8 cellular contexts compared by ENCODE assay signal in genomic region chr12:48681738-48682532, GRCh38. TPM values are rescaled to one million over a fixed set of nuclear protein-coding genes. Genes with fewer than 3 reads are reported as not detected.
DNase-seq lines count a peak whose midpoint lies in the region; ATAC-seq and TF ChIP-seq lines count a peak whose summit lies in the region.

Gene KANSL2 (minus strand): TSS chr12:48682238. CDS start chr12:48681632, 606 bp downstream.

- H3K4me3 Mint-ChIP-seq in activated T-cell treated with anti-CD3 and anti-CD28 coated beads, Interleukin-2, amount 50 U/mL, for 24 hours: peak within 1 kb of the TSS; percentile 99

- H3K9ac ChIP-seq in mucosa of rectum (ENCODE audit: low read depth in 1 of 2, low read length in 2 of 2): peak within 1 kb of the TSS; percentile 94

- peaks cover 20 to 24% of the 10 kb centered on the region in 2 donors for H3K36me3 ChIP-seq in mucosa of rectum (ENCODE audit: control insufficient read depth in 2 of 2, insufficient read depth in 2 of 2, low read length in 2 of 2)

- no peaks in the 10 kb centered on the region for H3K27me3 Mint-ChIP-seq in activated T-cell treated with anti-CD3 and anti-CD28 coated beads, Interleukin-2, amount 50 U/mL, for 24 hours

- H3K27ac Mint-ChIP-seq in activated T-cell treated with anti-CD3 and anti-CD28 coated beads, Interleukin-2, amount 50 U/mL, for 24 hours: peak within 1 kb of the TSS; percentile 95

- H3K9me3 Mint-ChIP-seq in activated T-cell treated with anti-CD3 and anti-CD28 coated beads, Interleukin-2, amount 50 U/mL, for 24 hours: no peaks in the 10 kb centered on the region

- peak; percentile 99 for ATAC-seq in GM21717 (IDR thresholded peaks at IDR 0.05; ENCODE audit: unreplicated experiment)

- peak within 1 kb of the TSS; percentile 80 for H3K4me3 ChIP-seq in epithelial cell of proximal tubule (ENCODE audit: low read depth, low read length)
- peak within 1 kb of the TSS; percentile 92 to 95 for H3K4me3 ChIP-seq in mucosa of rectum (ENCODE audit: low read length in 2 of 2)

- H3K27ac ChIP-seq in mucosa of rectum (ENCODE audit: low read depth in 2 of 2, low read length in 2 of 2): peak within 1 kb of the TSS; percentile 92 to 95

- peaks cover 12 to 21% of the 10 kb centered on the region in 2 donors for H3K4me1 ChIP-seq in mucosa of rectum (ENCODE audit: control insufficient read depth in 2 of 2, insufficient read depth in 2 of 2, low read length in 2 of 2)

- H3K4me1 Mint-ChIP-seq in activated T-cell treated with anti-CD3 and anti-CD28 coated beads, Interleukin-2, amount 50 U/mL, for 24 hours (ENCODE audit: low read depth): peaks cover 44% of the 10 kb centered on the region

- H3K36me3 Mint-ChIP-seq in activated T-cell treated with anti-CD3 and anti-CD28 coated beads, Interleukin-2, amount 50 U/mL, for 24 hours (ENCODE audit: low read depth): peaks cover 50% of the 10 kb centered on the region

- no peaks in the 10 kb centered on the region for H3K27me3 ChIP-seq in mucosa of rectum (ENCODE audit: control insufficient read depth in 2 of 2, insufficient read depth in 2 of 2, low read length in 2 of 2)

- TF ChIP-seq CTCF in epithelial cell of proximal tubule (conservative IDR thresholded peaks at IDR 0.05; ENCODE audit: low read depth, low read length): no peak

- DNase-seq in DMS153 treated with DMSO at 0.1 percent for 48 hours (lab: John Stamatoyannopoulos, UW; ENCODE audit: unreplicated experiment) (peak; percentile 95), KBM-7 (peak; percentile 98), epithelial cell of proximal tubule (ENCODE audit: low read depth) (peak; percentile 91)
- DNase-seq in activated T-cell treated with anti-CD3 and anti-CD28 coated beads, Interleukin-2, amount 50 U/mL, for 24 hours: peak; percentile 95
- peak; percentile 97 for DNase-seq in stimulated activated CD8-positive, alpha-beta memory T cell treated with anti-CD3 and anti-CD28 coated beads, Interleukin-4, amount 100 ng/mL, for 48 hours

- H3K9me3 ChIP-seq in mucosa of rectum (ENCODE audit: control insufficient read depth in 2 of 2, low read length in 2 of 2): no peaks in the 10 kb centered on the region

- in situ Hi-C loops in KBM-7 (cut with MboI; ENCODE audit: low pct_unique_long_range_greater_than_20kb, low sequenced_read_pairs): no loop called here

TF ChIP-seq in PFSK-1, 5 proteins besides CTCF, POLR2A, EP300 and RAD21:
- TF ChIP-seq FOXP2 (optimal IDR thresholded peaks at IDR 0.05; ENCODE audit: borderline replicate concordance, extremely low read depth, extremely low read length, insufficient read depth) (peak; percentile 8), POLR2AphosphoS5 (IDR thresholded peaks at IDR 0.05; ENCODE audit: low read depth, low read length) (peak; percentile 99), TAF1 (IDR thresholded peaks at IDR 0.05; ENCODE audit: borderline replicate concordance, insufficient read depth, low read length) (peak; percentile 99), SIN3A (IDR thresholded peaks at IDR 0.05; ENCODE audit: borderline replicate concordance, insufficient read depth, low read length) (0 out of 2 replicates have a peak, but pooled peaks have one; percentile 49)
- TF ChIP-seq, protein P1, sequence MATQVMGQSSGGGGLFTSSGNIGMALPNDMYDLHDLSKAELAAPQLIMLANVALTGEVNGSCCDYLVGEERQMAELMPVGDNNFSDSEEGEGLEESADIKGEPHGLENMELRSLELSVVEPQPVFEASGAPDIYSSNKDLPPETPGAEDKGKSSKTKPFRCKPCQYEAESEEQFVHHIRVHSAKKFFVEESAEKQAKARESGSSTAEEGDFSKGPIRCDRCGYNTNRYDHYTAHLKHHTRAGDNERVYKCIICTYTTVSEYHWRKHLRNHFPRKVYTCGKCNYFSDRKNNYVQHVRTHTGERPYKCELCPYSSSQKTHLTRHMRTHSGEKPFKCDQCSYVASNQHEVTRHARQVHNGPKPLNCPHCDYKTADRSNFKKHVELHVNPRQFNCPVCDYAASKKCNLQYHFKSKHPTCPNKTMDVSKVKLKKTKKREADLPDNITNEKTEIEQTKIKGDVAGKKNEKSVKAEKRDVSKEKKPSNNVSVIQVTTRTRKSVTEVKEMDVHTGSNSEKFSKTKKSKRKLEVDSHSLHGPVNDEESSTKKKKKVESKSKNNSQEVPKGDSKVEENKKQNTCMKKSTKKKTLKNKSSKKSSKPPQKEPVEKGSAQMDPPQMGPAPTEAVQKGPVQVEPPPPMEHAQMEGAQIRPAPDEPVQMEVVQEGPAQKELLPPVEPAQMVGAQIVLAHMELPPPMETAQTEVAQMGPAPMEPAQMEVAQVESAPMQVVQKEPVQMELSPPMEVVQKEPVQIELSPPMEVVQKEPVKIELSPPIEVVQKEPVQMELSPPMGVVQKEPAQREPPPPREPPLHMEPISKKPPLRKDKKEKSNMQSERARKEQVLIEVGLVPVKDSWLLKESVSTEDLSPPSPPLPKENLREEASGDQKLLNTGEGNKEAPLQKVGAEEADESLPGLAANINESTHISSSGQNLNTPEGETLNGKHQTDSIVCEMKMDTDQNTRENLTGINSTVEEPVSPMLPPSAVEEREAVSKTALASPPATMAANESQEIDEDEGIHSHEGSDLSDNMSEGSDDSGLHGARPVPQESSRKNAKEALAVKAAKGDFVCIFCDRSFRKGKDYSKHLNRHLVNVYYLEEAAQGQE (IDR thresholded peaks at IDR 0.05; ENCODE audit: insufficient read depth in 1 of 2, low read depth in 2 of 2, low read length in 2 of 2): peak in 1 of 2 experiments; percentile 73; a peak in 2 of 4 replicates

RNA-seq across cellular contexts. Expression of gene KANSL2, which starts in this region (rescaled TPM):
- 25.3 TPM for polyA plus RNA-seq in PFSK-1 (2012; ENCODE audit: insufficient read length, low read depth)
- total RNA-seq in epithelial cell of proximal tubule: 69.0 and 90.4 TPM in 2 replicates

Comparison
In these comparisons a context has a peak if more than half of its experiments do, and no peak if none do; other contexts are left out.
1. Peak in every context shown above with its lines: DNase-seq, ATAC-seq, H3K4me3 ChIP-seq and H3K27ac ChIP-seq.